18 cellular contexts compared by ENCODE assay signal in the genomic region with DNA sequence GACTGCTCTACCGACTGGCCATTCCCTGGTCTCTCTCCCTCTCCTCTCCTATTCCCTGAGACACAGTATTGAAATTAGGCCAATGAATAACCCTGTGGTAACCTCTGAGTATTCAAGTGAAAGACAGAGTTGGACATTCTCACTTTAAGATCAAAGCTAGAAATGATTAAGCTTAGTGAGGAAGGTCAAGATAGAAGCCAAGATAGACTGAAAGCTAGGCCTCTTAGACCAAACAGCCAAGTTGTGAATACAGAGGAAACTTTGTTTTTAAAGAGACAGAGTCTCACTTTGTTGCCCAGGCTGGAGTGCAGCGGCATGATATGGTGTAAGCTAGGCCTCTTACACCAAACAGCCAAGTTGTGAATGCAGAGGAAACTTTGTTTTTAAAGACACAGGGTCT.
DNase-seq lines count a peak whose midpoint lies in the region; ATAC-seq and TF ChIP-seq lines count a peak whose summit lies in the region.
"Had no signal": no experiment of that assay in that cellular context is flagged by ENCODE, and none has a peak within 500 bp of the region (broad histone marks: within the 10 kb centered on the region; RNA-seq: fewer than 3 reads in every experiment).

No MANE protein-coding gene starts in this region.

- DNase-seq in Calu3 (no peak), naive B cell (no peak), Peyer's patch (no peak), NCI-H2227 (lab: John Stamatoyannopoulos, UW; ENCODE audit: unreplicated experiment) (no peak), GM19238 (ENCODE audit: insufficient read length, low spot score) (no peak)
- no peak for DNase-seq in stimulated activated CD4-positive, alpha-beta T cell treated with anti-CD3 and anti-CD28 coated beads, Interleukin-2, amount 100 ng/mL, for 48 hours
- DNase-seq: activated CD4-positive, alpha-beta T cell treated with anti-CD3 and anti-CD28 coated beads for 36 hours; activated T-cell treated with anti-CD3 and anti-CD28 coated beads, Interleukin-2, amount 50 U/mL, for 48 hours; foreskin keratinocyte; GF-D8; NCI-H2107; small intestine; testis had no signal

- H3K27me3 Mint-ChIP-seq in Calu3 (ENCODE audit: unreplicated experiment) (no peaks in the 10 kb centered on the region), naive B cell (no peaks in the 10 kb centered on the region)
- H3K27me3 Mint-ChIP-seq: activated CD4-positive, alpha-beta T cell treated with anti-CD3 and anti-CD28 coated beads for 36 hours had no signal

- peak overlapping the region; percentile 9 for H3K4me3 Mint-ChIP-seq in Calu3 (ENCODE audit: low read depth, unreplicated experiment)
- peak overlapping the region in 1 of 8 donors; percentile 49 for H3K4me3 Mint-ChIP-seq in naive B cell
- H3K4me3 Mint-ChIP-seq: activated CD4-positive, alpha-beta T cell treated with anti-CD3 and anti-CD28 coated beads for 36 hours had no signal

- no peak overlapping the region for H3K27ac ChIP-seq in Peyer's patch
- H3K27ac ChIP-seq: BLaER1, foreskin keratinocyte, testis had no signal

- no TSS peak for BruUV-seq in Calu3 (replicated peaks; lab: Mats Ljungman, UMichigan)

- no peak for TF ChIP-seq POLR2A in Peyer's patch (IDR thresholded peaks at IDR 0.05)

- peak; percentile 54 for ATAC-seq in GM19468 (IDR thresholded peaks at IDR 0.05; ENCODE audit: extremely low read depth, unreplicated experiment)
- ATAC-seq in HG03558 (IDR thresholded peaks at IDR 0.05; ENCODE audit: extremely low read depth, unreplicated experiment) = peak; percentile 73
- no peak for ATAC-seq in naive B cell (ENCODE audit: low read depth in 2 of 2)
- ATAC-seq: activated CD4-positive, alpha-beta T cell treated with anti-CD3 and anti-CD28 coated beads for 36 hours; foreskin keratinocyte; HCT116 had no signal

- CTCF ChIA-PET in Calu3 (lab: Charles Lee) = interaction anchor here (0.6 kb wide), 1 partner anchor 132 kb away, joined by 3 read pairs; no protein-coding TSS in a partner anchor

- H3K4me3 ChIP-seq in Peyer's patch = no peak overlapping the region
- H3K4me3 ChIP-seq: BLaER1, testis had no signal

- peaks cover 2% of the 10 kb centered on the region for H3K9me3 Mint-ChIP-seq in Calu3 (ENCODE audit: low read depth, unreplicated experiment)
- H3K9me3 Mint-ChIP-seq in naive B cell = peaks cover 0 to 5% (median 2%) of the 10 kb centered on the region in 7 donors

- intact Hi-C loops in Calu3 (cut with micrococcal nuclease; ENCODE audit: unreplicated experiment) = no loop called here

- no peak for TF ChIP-seq CTCF in Calu3 (IDR thresholded peaks at IDR 0.05; ENCODE audit: unreplicated experiment)
- no peak for TF ChIP-seq CTCF in Peyer's patch (IDR thresholded peaks at IDR 0.05)

- no peaks in the 10 kb centered on the region for H3K4me1 ChIP-seq in Peyer's patch
- H3K4me1 ChIP-seq: testis had no signal

- H3K36me3 ChIP-seq in Peyer's patch = no peaks in the 10 kb centered on the region

- H3K36me3 Mint-ChIP-seq in Calu3 (ENCODE audit: insufficient read depth, unreplicated experiment) = no peaks in the 10 kb centered on the region
- H3K36me3 Mint-ChIP-seq in naive B cell = peaks cover 0 to 6% of the 10 kb centered on the region in 2 donors

- H3K9me3 ChIP-seq in Peyer's patch = no peaks in the 10 kb centered on the region
- H3K9me3 ChIP-seq: testis had no signal

- H3K27ac Mint-ChIP-seq in Calu3 (ENCODE audit: unreplicated experiment) (no peak overlapping the region), naive B cell (peak overlapping the region in 4 of 6 donors; percentile 10 to 82 (median 34))

- no peaks in the 10 kb centered on the region for H3K27me3 ChIP-seq in Peyer's patch
- H3K27me3 ChIP-seq: BLaER1, dorsolateral prefrontal cortex, foreskin keratinocyte, testis had no signal

- H3K4me1 Mint-ChIP-seq in Calu3 (ENCODE audit: low read depth, unreplicated experiment) (peaks cover 25% of the 10 kb centered on the region), naive B cell (peaks cover 42 to 83% (median 53%) of the 10 kb centered on the region in 3 donors)

Comparison
In these comparisons a context has a peak if more than half of its experiments do, and no peak if none do; other contexts are left out.
1. ATAC-seq: peak in GM19468 (single experiment) and HG03558 (single experiment); none in naive B cell (0 of 2).